16 cellular contexts compared by ENCODE assay signal in the genomic region with DNA sequence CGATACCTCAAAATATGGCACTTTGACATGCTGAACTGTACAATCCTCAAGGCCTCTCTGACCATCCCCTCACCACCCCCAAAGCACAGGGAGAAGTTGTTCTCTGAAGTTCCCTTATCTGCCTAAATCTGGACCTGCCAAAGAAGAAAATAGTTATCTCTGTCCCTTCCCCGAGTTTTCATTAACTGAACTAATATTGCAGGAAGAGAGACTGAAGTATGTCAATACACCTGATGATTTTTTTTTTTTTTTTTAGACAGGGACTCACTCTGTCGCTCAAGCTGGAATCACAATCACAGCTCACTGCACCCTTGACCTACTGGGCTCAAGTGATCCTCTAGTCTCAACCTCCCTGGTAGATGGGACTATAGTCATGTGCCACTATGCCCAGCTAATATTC.
DNase-seq lines count a peak whose midpoint lies in the region; TF ChIP-seq lines count a peak whose summit lies in the region.
"Had no signal": no experiment of that assay in that cellular context is flagged by ENCODE, and none has a peak within 500 bp of the region (broad histone marks: within the 10 kb centered on the region; RNA-seq: fewer than 3 reads in every experiment).

No MANE protein-coding gene starts in this region.

- H3K4me3 ChIP-seq in subcutaneous abdominal adipose tissue (ENCODE audit: low read depth in 1 of 5, low read length in 5 of 5), result no peak overlapping the region
- no peak overlapping the region for H3K4me3 ChIP-seq in Karpas-422 (ENCODE audit: low read length)
- H3K4me3 ChIP-seq: mucosa of descending colon, pancreas, skin epidermis, vagina had no signal

- H3K27ac ChIP-seq in subcutaneous abdominal adipose tissue (ENCODE audit: low read depth, low read length) (peak overlapping the region; percentile 2), Karpas-422 (ENCODE audit: low read length) (no peak overlapping the region)
- H3K27ac ChIP-seq: skin epidermis, vagina had no signal

- CTCF ChIA-PET in activated CD4-positive, alpha-beta memory T cell treated with anti-CD3 and anti-CD28 coated beads for 36 hours (lab: Charles Lee), result no interaction called here

- intact Hi-C loops in activated CD4-positive, alpha-beta memory T cell treated with anti-CD3 and anti-CD28 coated beads for 36 hours (cut with micrococcal nuclease), result loop anchor here (5.0 kb wide), 1 partner anchor 251 kb away; a partner anchor contains a TSS

- H3K9ac ChIP-seq in subcutaneous abdominal adipose tissue (ENCODE audit: low read length in 5 of 5), result no peak overlapping the region
- H3K9ac ChIP-seq in Karpas-422 (ENCODE audit: low read length), result no peak overlapping the region

- POLR2A ChIA-PET in activated CD4-positive, alpha-beta memory T cell treated with anti-CD3 and anti-CD28 coated beads for 36 hours (lab: Charles Lee), result interaction anchor here (0.6 to 1.2 kb wide), 3 partner anchors 12 to 75 kb away, joined by 4 read pairs; a partner anchor contains a TSS

- H3K36me3 ChIP-seq in subcutaneous abdominal adipose tissue (ENCODE audit: control insufficient read depth in 5 of 5, insufficient read depth in 5 of 5, low read length in 5 of 5), result no peaks in the 10 kb centered on the region
- no peaks in the 10 kb centered on the region for H3K36me3 ChIP-seq in Karpas-422 (ENCODE audit: insufficient read depth, low read length)
- H3K36me3 ChIP-seq: pancreas, vagina had no signal

- peaks cover 4% of the 10 kb centered on the region for H3K36me3 Mint-ChIP-seq in activated T-cell treated with anti-CD3 and anti-CD28 coated beads, Interleukin-2, amount 50 U/mL, for 24 hours (ENCODE audit: low read depth)
- peaks cover 3% of the 10 kb centered on the region for H3K36me3 Mint-ChIP-seq in activated CD4-positive, alpha-beta memory T cell treated with anti-CD3 and anti-CD28 coated beads for 36 hours
- no peaks in the 10 kb centered on the region for H3K36me3 Mint-ChIP-seq in immature natural killer cell
- no peaks in the 10 kb centered on the region for H3K36me3 Mint-ChIP-seq in osteocyte (ENCODE audit: unreplicated experiment)

- no peak overlapping the region for H3K4me2 ChIP-seq in Karpas-422 (ENCODE audit: low read depth, low read length, poor library complexity, severe bottlenecking)

- no peaks in the 10 kb centered on the region for H3K79me2 ChIP-seq in Karpas-422 (ENCODE audit: low read length)

- H3K27me3 Mint-ChIP-seq in activated T-cell treated with anti-CD3 and anti-CD28 coated beads, Interleukin-2, amount 50 U/mL, for 24 hours, result no peaks in the 10 kb centered on the region
- H3K27me3 Mint-ChIP-seq in activated CD4-positive, alpha-beta memory T cell treated with anti-CD3 and anti-CD28 coated beads for 36 hours, result no peaks in the 10 kb centered on the region
- H3K27me3 Mint-ChIP-seq in immature natural killer cell (ENCODE audit: low read depth in 3 of 3) (peaks cover 0 to 4% (median 2%) of the 10 kb centered on the region in 3 donors), osteocyte (ENCODE audit: unreplicated experiment) (no peaks in the 10 kb centered on the region)

- H4K20me1 ChIP-seq in Karpas-422 (ENCODE audit: insufficient read depth, low read depth, low read length), result peaks cover 6% of the 10 kb centered on the region; the same call in 1 of the 2 replicates

- H3K4me1 ChIP-seq in subcutaneous abdominal adipose tissue (ENCODE audit: control insufficient read depth in 5 of 5, insufficient read depth in 5 of 5, low read length in 5 of 5) (peaks cover 0 to 17% (median 13%) of the 10 kb centered on the region in 5 donors), Karpas-422 (ENCODE audit: low read length) (no peaks in the 10 kb centered on the region)

- H3K4me1 Mint-ChIP-seq in activated T-cell treated with anti-CD3 and anti-CD28 coated beads, Interleukin-2, amount 50 U/mL, for 24 hours (ENCODE audit: low read depth), result peaks cover 84% of the 10 kb centered on the region
- H3K4me1 Mint-ChIP-seq in activated CD4-positive, alpha-beta memory T cell treated with anti-CD3 and anti-CD28 coated beads for 36 hours (ENCODE audit: low read depth), result peaks cover 84% of the 10 kb centered on the region
- H3K4me1 Mint-ChIP-seq in immature natural killer cell (peaks cover 67 to 89% of the 10 kb centered on the region in 2 donors), osteocyte (ENCODE audit: unreplicated experiment) (peaks cover 18% of the 10 kb centered on the region)

- peak overlapping the region; percentile 8 for H3K4me3 Mint-ChIP-seq in activated T-cell treated with anti-CD3 and anti-CD28 coated beads, Interleukin-2, amount 50 U/mL, for 24 hours
- peak overlapping the region; percentile 15 for H3K4me3 Mint-ChIP-seq in activated CD4-positive, alpha-beta memory T cell treated with anti-CD3 and anti-CD28 coated beads for 36 hours
- H3K4me3 Mint-ChIP-seq in immature natural killer cell (peak overlapping the region; percentile 2 to 77 (median 41)), osteocyte (ENCODE audit: unreplicated experiment) (no peak overlapping the region)

- no peak for DNase-seq in activated T-cell treated with anti-CD3 and anti-CD28 coated beads, Interleukin-2, amount 50 U/mL, for 24 hours
- DNase-seq in activated T-cell treated with anti-CD3 and anti-CD28 coated beads, Interleukin-2, amount 50 U/mL, for 1 hour, result no peak
- DNase-seq in activated CD4-positive, alpha-beta memory T cell treated with anti-CD3 and anti-CD28 coated beads for 36 hours, result no peak
- DNase-seq in immature natural killer cell (no peak), osteocyte (ENCODE audit: extremely low spot score, unreplicated experiment) (no peak), Karpas-422 (no peak), C1 segment of cervical spinal cord (lab: John Stamatoyannopoulos, UW) (no peak)
- DNase-seq: amniotic stem cell, left cardiac atrium, mucosa of descending colon, NCI-H1417, pancreas, RPMI8226 had no signal

- H3K27ac Mint-ChIP-seq in activated T-cell treated with anti-CD3 and anti-CD28 coated beads, Interleukin-2, amount 50 U/mL, for 24 hours, result peak overlapping the region; percentile 92
- H3K27ac Mint-ChIP-seq in activated CD4-positive, alpha-beta memory T cell treated with anti-CD3 and anti-CD28 coated beads for 36 hours, result peak overlapping the region; percentile 57
- H3K27ac Mint-ChIP-seq in immature natural killer cell, result peak overlapping the region; percentile 2 to 87 (median 78)
- H3K27ac Mint-ChIP-seq in osteocyte (ENCODE audit: unreplicated experiment), result no peak overlapping the region

- H3K9me3 ChIP-seq in subcutaneous abdominal adipose tissue (ENCODE audit: control insufficient read depth in 5 of 5, low read length in 5 of 5), result no peaks in the 10 kb centered on the region
- no peaks in the 10 kb centered on the region for H3K9me3 ChIP-seq in Karpas-422 (ENCODE audit: low read length)
- H3K9me3 ChIP-seq: mucosa of descending colon, pancreas, vagina had no signal

- no peaks in the 10 kb centered on the region for H3K9me3 Mint-ChIP-seq in activated T-cell treated with anti-CD3 and anti-CD28 coated beads, Interleukin-2, amount 50 U/mL, for 24 hours
- H3K9me3 Mint-ChIP-seq in activated CD4-positive, alpha-beta memory T cell treated with anti-CD3 and anti-CD28 coated beads for 36 hours, result no peaks in the 10 kb centered on the region
- H3K9me3 Mint-ChIP-seq in immature natural killer cell (no peaks in the 10 kb centered on the region), osteocyte (ENCODE audit: unreplicated experiment) (no peaks in the 10 kb centered on the region)

- no peaks in the 10 kb centered on the region for H3K9me2 ChIP-seq in Karpas-422 (replicated peaks; ENCODE audit: insufficient read depth, low read length)

- no peak for TF ChIP-seq CTCF in osteocyte (IDR thresholded peaks at IDR 0.05)

- H3K27me3 ChIP-seq in subcutaneous abdominal adipose tissue (ENCODE audit: control insufficient read depth in 5 of 5, insufficient read depth in 4 of 5, low read length in 5 of 5) (no peaks in the 10 kb centered on the region), Karpas-422 (ENCODE audit: low read length) (no peaks in the 10 kb centered on the region)
- H3K27me3 ChIP-seq: pancreas, vagina had no signal

- H2AFZ ChIP-seq in Karpas-422 (ENCODE audit: low read length), result no peak overlapping the region
